1 cellular context compared by ENCODE assay signal in the genomic region with DNA sequence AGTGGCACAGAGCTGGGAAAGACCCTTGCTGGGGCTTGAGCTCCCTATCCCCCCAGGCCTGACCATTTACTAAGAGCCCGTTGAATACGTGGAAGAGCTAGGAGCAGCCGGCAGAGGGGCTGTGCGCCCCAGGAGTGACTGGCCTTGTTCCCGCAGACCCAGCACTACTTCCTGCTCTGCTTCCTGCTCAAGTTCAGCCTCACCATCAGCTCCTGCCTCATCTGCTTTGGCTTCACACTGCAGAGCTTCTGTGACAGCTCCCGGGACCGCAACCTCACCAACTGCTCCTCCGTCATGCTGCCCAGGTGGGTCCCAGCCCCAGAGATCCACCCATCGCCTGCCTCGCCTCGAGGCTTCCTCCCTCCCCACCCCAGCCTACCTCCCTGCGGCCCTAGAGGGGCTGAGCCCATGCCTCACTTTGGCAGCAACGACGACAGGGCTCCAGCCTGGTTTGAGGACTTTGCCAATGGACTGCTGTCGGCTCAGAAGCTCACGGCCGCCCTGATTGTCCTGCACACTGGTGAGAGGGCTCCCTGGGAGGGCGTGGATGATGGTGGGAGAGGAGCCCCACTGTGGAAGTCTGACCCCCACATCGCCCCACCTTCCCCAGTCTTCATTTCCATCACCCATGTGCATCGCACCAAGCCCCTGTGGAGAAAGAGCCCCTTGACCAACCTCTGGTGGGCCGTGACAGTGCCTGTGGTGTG.
A peak's percentile ranks its signal among the peaks of the same experiment; 100 is the strongest.
TF ChIP-seq lines count a peak whose summit lies in the region.

No MANE protein-coding gene starts in this region.

TF ChIP-seq in HepG2, 621 proteins besides CTCF, POLR2A, EP300 and RAD21:
- 0 out of 2 replicates have a peak, but pooled peaks have one; percentile 0 for TF ChIP-seq ZNF350 (CRISPR knock-in tag; IDR thresholded peaks at IDR 0.05; ENCODE audit: borderline replicate concordance, low read depth)
- no peak for TF ChIP-seq SNRNP70 (IDR thresholded peaks at IDR 0.05; ENCODE audit: low read depth, low read length)
- peak; percentile 72 for TF ChIP-seq AGO2 (optimal IDR thresholded peaks at IDR 0.05; ENCODE audit: low read depth, low read length)
